11 cellular contexts compared by ENCODE assay signal in the genomic region with DNA sequence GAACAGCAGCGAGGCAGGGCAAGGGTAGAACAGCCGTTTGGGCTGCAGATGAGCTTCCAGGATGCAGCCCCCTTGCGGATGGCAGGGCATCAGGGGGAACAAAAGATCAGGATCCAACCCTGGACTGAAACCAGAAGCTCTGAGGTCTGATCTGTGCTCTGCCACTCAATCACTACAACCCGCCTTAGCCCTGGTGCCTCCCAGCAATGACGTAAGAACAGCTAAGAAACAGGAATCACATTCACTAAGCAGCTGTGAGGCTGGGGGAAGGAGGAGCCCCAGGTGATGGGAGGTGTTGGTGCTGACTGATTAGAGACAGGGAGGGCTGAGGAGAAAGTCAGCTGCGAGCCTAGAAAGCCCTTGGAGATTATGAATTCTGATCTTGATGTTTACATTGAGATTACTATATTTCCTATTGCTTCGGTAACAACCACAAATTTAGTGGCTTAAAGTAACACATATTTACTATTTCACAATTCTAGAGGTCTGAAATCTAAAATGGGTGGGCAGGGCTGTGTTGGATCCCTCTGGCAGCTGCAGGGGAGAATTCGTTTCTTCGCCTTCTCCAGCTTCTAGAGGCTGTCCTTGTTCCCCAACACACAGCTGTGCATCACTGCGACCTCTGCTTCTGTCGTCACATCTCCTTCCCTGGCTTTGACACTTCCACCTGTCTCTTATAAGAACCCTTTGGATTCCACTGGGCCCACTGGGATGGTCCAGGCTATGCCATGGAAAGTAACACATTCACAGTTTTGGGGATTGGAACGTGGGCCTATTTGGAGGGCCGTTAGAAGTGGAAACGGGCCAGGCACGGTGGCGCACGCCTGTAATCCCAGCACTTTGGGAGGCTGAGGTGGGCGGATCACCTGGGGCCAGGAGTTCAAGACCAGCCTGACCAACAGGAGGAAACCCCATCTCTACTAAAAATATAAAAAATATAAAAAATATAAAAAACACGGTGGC. TPM values are rescaled to one million over a fixed set of nuclear protein-coding genes. Genes with fewer than 3 reads are reported as not detected.
DNase-seq lines count a peak whose midpoint lies in the region; ATAC-seq, FAIRE-seq and TF ChIP-seq lines count a peak whose summit lies in the region.
"Had no signal": no experiment of that assay in that cellular context is flagged by ENCODE, and none has a peak within 500 bp of the region (broad histone marks: within the 10 kb centered on the region; RNA-seq: fewer than 3 reads in every experiment).

No MANE protein-coding gene starts in this region.

- no peak overlapping the region for H3K4me2 ChIP-seq in keratinocyte (ENCODE audit: control insufficient read depth, extremely low read depth, insufficient read depth, low read depth, low read length)

- H3K27me3 ChIP-seq in AG04450 (ENCODE audit: control insufficient read depth, insufficient read depth, low read length) (peaks cover 5% of the 10 kb centered on the region), keratinocyte (ENCODE audit: control insufficient read depth, extremely low read depth, insufficient read depth, low read length) (no peaks in the 10 kb centered on the region)

- H3K27ac ChIP-seq in AG04450 (ENCODE audit: low read depth, low read length), result no peak overlapping the region
- no peak overlapping the region for H3K27ac ChIP-seq in RWPE1
- no peak overlapping the region for H3K27ac ChIP-seq in keratinocyte (ENCODE audit: control insufficient read depth, insufficient read depth, low read length)

- no peak overlapping the region for H2AFZ ChIP-seq in keratinocyte (ENCODE audit: control insufficient read depth, low read length)

- H3K9ac ChIP-seq in keratinocyte (ENCODE audit: control insufficient read depth, extremely low read depth, insufficient read depth, low read length), result no peak overlapping the region

- no peaks in the 10 kb centered on the region for H4K20me1 ChIP-seq in keratinocyte (ENCODE audit: control insufficient read depth, extremely low read depth, insufficient read depth, low read length)

- peaks cover 20% of the 10 kb centered on the region for H3K4me1 ChIP-seq in keratinocyte (ENCODE audit: control insufficient read depth, extremely low read depth, insufficient read depth, low read length)

- H3K79me2 ChIP-seq in keratinocyte (ENCODE audit: control insufficient read depth, insufficient read depth, low read length), result no peaks in the 10 kb centered on the region

- TF ChIP-seq CTCF in AG04450 (IDR thresholded peaks at IDR 0.05; ENCODE audit: low read depth, low read length) (0 out of 2 replicates have a peak, but pooled peaks have one; percentile 17), RWPE1 (conservative IDR thresholded peaks at IDR 0.05; ENCODE audit: low read depth) (no peak), keratinocyte (optimal IDR thresholded peaks at IDR 0.05 in 1 of 3, IDR thresholded peaks at IDR 0.05 in 1 of 3, conservative IDR thresholded peaks at IDR 0.05 in 1 of 3; ENCODE audit: extremely low read depth in 1 of 3, insufficient read depth in 2 of 3, low read length in 3 of 3) (no peak)

- H3K36me3 ChIP-seq in keratinocyte (ENCODE audit: control insufficient read depth in 2 of 2, extremely low read depth in 1 of 2, insufficient read depth in 2 of 2, low read length in 2 of 2), result no peaks in the 10 kb centered on the region

- no peak overlapping the region for H3K4me3 ChIP-seq in AG04450 (ENCODE audit: low read depth, low read length)
- no peak overlapping the region for H3K4me3 ChIP-seq in Jurkat, Clone E6-1 (ENCODE audit: low read length)
- H3K4me3 ChIP-seq in keratinocyte (ENCODE audit: control insufficient read depth in 2 of 3, extremely low read depth in 1 of 3, insufficient read depth in 2 of 3, low read depth in 1 of 3, low read length in 3 of 3), result no peak overlapping the region

- no peaks in the 10 kb centered on the region for H3K9me1 ChIP-seq in keratinocyte (ENCODE audit: control insufficient read depth, extremely low read depth, insufficient read depth, low read length)

- CTCF ChIA-PET in AG04450 (lab: Charles Lee), result interaction anchor here (0.6 to 6.3 kb wide), 17 partner anchors 9 to 746 kb away, joined by 3 to 185 read pairs (median 5); no protein-coding TSS in a partner anchor
- CTCF ChIA-PET in RWPE1 (lab: Yijun Ruan, JAX), result interaction anchor here (0.6 to 1.4 kb wide), 3 partner anchors 90 to 1762 kb away, joined by 4 to 5 read pairs (median 4); no protein-coding TSS in a partner anchor

- peak; percentile 80 for FAIRE-seq in keratinocyte (lab: Jason Lieb, UNC)
- FAIRE-seq: islet of Langerhans had no signal

- POLR2A ChIA-PET in AG04450 (lab: Yijun Ruan, JAX), result interaction anchor here (0.6 to 1.4 kb wide), 2 partner anchors 92 to 133 kb away, joined by 3 to 4 read pairs; no protein-coding TSS in a partner anchor
- POLR2A ChIA-PET in RWPE1 (lab: Yijun Ruan, JAX; ENCODE audit: low non-redundant PET), result no interaction called here

- H3K9me3 ChIP-seq in AG04450 (ENCODE audit: control insufficient read depth, insufficient read depth, low read length) (peaks cover 3% of the 10 kb centered on the region; the same call in 1 of the 2 replicates), keratinocyte (ENCODE audit: control insufficient read depth, low read depth, low read length) (no peaks in the 10 kb centered on the region)

- DNase-seq in AG04450 (ENCODE audit: low read depth, low spot score), result no peak
- DNase-seq in Jurkat, Clone E6-1 (ENCODE audit: low read depth, low spot score), result peak; percentile 27
- peak; percentile 70 for DNase-seq in RWPE1 (ENCODE audit: low spot score)
- no peak for DNase-seq in keratinocyte (ENCODE audit: low read depth, low spot score)
- no peak for DNase-seq in mesenteric fat pad (ENCODE audit: low spot score)
- no peak for DNase-seq in KG1 (lab: John Stamatoyannopoulos, UW)
- no peak for DNase-seq in GM19240 (ENCODE audit: insufficient read length, low spot score)
- DNase-seq: effector memory CD4-positive, alpha-beta T cell had no signal

- dilution Hi-C loops in keratinocyte (cut with MboI; ENCODE audit: extremely low pct_ligation_motif_present, low sequenced_read_pairs), result no loop called here

- ATAC-seq in HG03520 (IDR thresholded peaks at IDR 0.05; ENCODE audit: unreplicated experiment), result no peak
- ATAC-seq: HCT116 had no signal

RNA-seq across cellular contexts. Expression of a gene that starts 6.1 kb away (rescaled TPM):
- polyA plus RNA-seq in AG04450 (2011; rRNA removed), result 152 and 177 TPM in 2 replicates
- 91.4 and 91.9 TPM in 2 replicates for polyA minus RNA-seq in AG04450 (2011; rRNA and poly(A)+ RNA removed)
- polyA plus RNA-seq in Jurkat, Clone E6-1 (2012; ENCODE audit: insufficient read depth, insufficient read length), result 35.3 TPM
- polyA plus RNA-seq in keratinocyte, result 922 to 1,166 TPM (median 1,084 TPM) in 3 replicates
- 172 TPM for polyA plus RNA-seq in keratinocyte (2011; ENCODE audit: low read depth)
- polyA plus RNA-seq in keratinocyte (2011; cell fraction: cytosol; rRNA removed), result 591 and 749 TPM in 2 replicates
- polyA plus RNA-seq in keratinocyte (2011; cell fraction: nucleus; rRNA removed), result 1,144 and 1,488 TPM in 2 replicates
- polyA plus RNA-seq in keratinocyte (2012; ENCODE audit: low replicate concordance), result 605 and 776 TPM in 2 replicates
- 431 to 802 TPM (median 750 TPM) in 3 replicates for polyA minus RNA-seq in keratinocyte
- 467 TPM for polyA minus RNA-seq in keratinocyte (2011; cell fraction: cytosol; rRNA and poly(A)+ RNA removed)
- 442 and 537 TPM in 2 replicates for polyA minus RNA-seq in keratinocyte (2011; cell fraction: nucleus; rRNA and poly(A)+ RNA removed)
- total RNA-seq in mesenteric fat pad, result 57.7 TPM

Comparison
In these comparisons a context has a peak if more than half of its experiments do, and no peak if none do; other contexts are left out.
1. DNase-seq: peak in Jurkat, Clone E6-1 (single experiment) and RWPE1 (single experiment); none in AG04450 (single experiment), keratinocyte (single experiment), mesenteric fat pad (single experiment), KG1 (single experiment) and GM19240 (single experiment).